In the genomic region with DNA sequence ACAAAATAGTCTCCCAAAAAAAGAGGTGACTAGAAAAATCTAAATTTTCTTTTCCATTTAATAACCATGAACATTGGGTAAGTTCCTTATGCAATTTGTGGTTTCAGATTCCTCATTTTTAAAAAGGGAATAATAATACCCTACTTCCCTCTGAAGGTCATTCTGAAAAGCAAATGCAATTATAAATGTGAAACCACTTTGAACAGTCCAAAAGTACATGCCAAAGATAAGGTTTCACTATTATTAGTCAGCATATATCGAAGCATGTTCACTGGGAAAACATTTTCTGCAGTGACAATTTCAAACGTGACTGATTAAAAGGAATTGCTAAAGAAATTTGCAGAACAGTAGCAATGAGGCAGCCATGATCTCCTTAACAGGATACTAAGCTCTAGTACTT, we compare ENCODE assay signal across 10 cellular contexts.
DNase-seq lines count a peak whose midpoint lies in the region; ATAC-seq, FAIRE-seq and TF ChIP-seq lines count a peak whose summit lies in the region.
"Had no signal": no experiment of that assay in that cellular context is flagged by ENCODE, and none has a peak within 500 bp of the region (broad histone marks: within the 10 kb centered on the region; RNA-seq: fewer than 3 reads in every experiment).

No MANE protein-coding gene starts in this region.

- FAIRE-seq in frontal cortex (lab: Jason Lieb, UNC) = no peak

- H3K4me3 ChIP-seq in right atrium auricular region = no peak overlapping the region
- H3K4me3 ChIP-seq: colonic mucosa had no signal

- H3K36me3 ChIP-seq in right atrium auricular region = no peaks in the 10 kb centered on the region
- H3K36me3 ChIP-seq: colonic mucosa had no signal

- H3K27me3 ChIP-seq in right atrium auricular region = no peaks in the 10 kb centered on the region
- H3K27me3 ChIP-seq: colonic mucosa had no signal

- H3K4me1 ChIP-seq in right atrium auricular region = peaks cover 0 to 14% of the 10 kb centered on the region in 2 donors
- H3K4me1 ChIP-seq: colonic mucosa had no signal

- no peaks in the 10 kb centered on the region for H3K9me3 ChIP-seq in right atrium auricular region
- H3K9me3 ChIP-seq: colonic mucosa had no signal

- H3K27ac ChIP-seq in right atrium auricular region = peak overlapping the region in 1 of 2 donors; percentile 20
- H3K27ac ChIP-seq: C4-2B, colonic mucosa had no signal

- ATAC-seq in left cardiac atrium (peak; percentile 53 to 67), SK-N-SH treated with all-trans-retinoic acid at 6 μM for 48 hours (peak; percentile 80), HG02588 (IDR thresholded peaks at IDR 0.05; ENCODE audit: unreplicated experiment) (no peak)

- TF ChIP-seq CTCF in right atrium auricular region (IDR thresholded peaks at IDR 0.05) = no peak

- intact Hi-C loops in left cardiac atrium (cut with DNase I) = no loop called here

- DNase-seq in left cardiac atrium (no peak), right atrium auricular region (ENCODE audit: low spot score) (no peak), glomerular visceral epithelial cell (ENCODE audit: extremely low spot score) (peak; percentile 11), D341Med (ENCODE audit: low spot score) (no peak), frontal cortex (ENCODE audit: low spot score in 2 of 2) (no peak), NCI-H345 (lab: John Stamatoyannopoulos, UW) (no peak)
- DNase-seq: colonic mucosa had no signal

TF ChIP-seq in SK-N-SH treated with all-trans-retinoic acid at 6 μM for 48 hours, 23 proteins besides CTCF, POLR2A, EP300 and RAD21:
- TF ChIP-seq SNAI2 (CRISPR knock-in tag; IDR thresholded peaks at IDR 0.05) = no peak
- no peak for TF ChIP-seq PPARA (CRISPR knock-in tag; IDR thresholded peaks at IDR 0.05; ENCODE audit: borderline replicate concordance)
- TF ChIP-seq ISL1 (CRISPR knock-in tag; IDR thresholded peaks at IDR 0.05) = peak; percentile 69
TF ChIP-seq in SK-N-SH treated with all-trans-retinoic acid at 6 μM for 48 hours: peak in this region for 1.
